8 cellular contexts compared by ENCODE assay signal in genomic region chr2:160427629-160428424, GRCh38.
DNase-seq lines count a peak whose midpoint lies in the region; ATAC-seq and TF ChIP-seq lines count a peak whose summit lies in the region.

No MANE protein-coding gene starts in this region.

- BruUV-seq in PC-9 (replicated peaks; lab: Mats Ljungman, UMichigan), result no TSS peak

- POLR2A ChIA-PET in PC-9 (lab: Charles Lee; ENCODE audit: unreplicated experiment), result interaction anchor here (0.6 kb wide), 1 partner anchor 190 kb away, joined by 4 read pairs; no protein-coding TSS in a partner anchor

- H3K4me1 ChIP-seq in PC-9 (replicated peaks; ENCODE audit: insufficient read depth) (peaks cover 14% of the 10 kb centered on the region), upper lobe of right lung (peaks cover 47% of the 10 kb centered on the region)

- peak overlapping the region; percentile 16; the same call in 1 of the 2 replicates for H3K27ac ChIP-seq in PC-9
- H3K27ac ChIP-seq in upper lobe of right lung, result peak overlapping the region; percentile 59

- H3K36me3 ChIP-seq in PC-9 (ENCODE audit: low read depth) (peaks cover 7% of the 10 kb centered on the region; the same call in 1 of the 2 replicates), upper lobe of right lung (no peaks in the 10 kb centered on the region)

- no peaks in the 10 kb centered on the region; the same call in 1 of the 2 replicates for H4K20me1 ChIP-seq in PC-9 (ENCODE audit: insufficient read depth)

- no peaks in the 10 kb centered on the region for H3K9me3 ChIP-seq in PC-9 (ENCODE audit: insufficient read depth, low read depth)
- H3K9me3 ChIP-seq in upper lobe of right lung, result no peaks in the 10 kb centered on the region

- no peak overlapping the region for H3K4me3 ChIP-seq in PC-9
- H3K4me3 ChIP-seq in upper lobe of right lung, result peak overlapping the region; percentile 12

- CTCF ChIA-PET in PC-9 (lab: Charles Lee), result no interaction called here

- intact Hi-C loops in PC-9 (cut with micrococcal nuclease; ENCODE audit: unreplicated experiment), result no loop called here
- intact Hi-C loops in upper lobe of right lung (cut with DNase I), result no loop called here

- H3K79me2 ChIP-seq in PC-9 (ENCODE audit: low read depth), result peaks cover 5% of the 10 kb centered on the region; the same call in 1 of the 2 replicates

- H3K4me2 ChIP-seq in PC-9, result no peak overlapping the region

- H3K27me3 ChIP-seq in PC-9 (ENCODE audit: insufficient read depth, low read depth) (no peaks in the 10 kb centered on the region), upper lobe of right lung (no peaks in the 10 kb centered on the region)

- no peaks in the 10 kb centered on the region for H3K9me2 ChIP-seq in PC-9 (ENCODE audit: insufficient read depth)

- DNase-seq in PC-9, result peak in 1 of 2 experiments; percentile 36
- DNase-seq in amniotic epithelial cell (ENCODE audit: low read depth), result peak; percentile 93
- peak; percentile 50 to 69 for DNase-seq in lung microvascular endothelial cell (ENCODE audit: low read depth in 2 of 2)
- no peak for DNase-seq in upper lobe of right lung
- DNase-seq in ACHN, result no peak
- no peak for DNase-seq in hippocampal formation (lab: John Stamatoyannopoulos, UW)

- peak; percentile 74 for ATAC-seq in GM18498 (IDR thresholded peaks at IDR 0.05; ENCODE audit: unreplicated experiment)
- ATAC-seq in HG02678 (IDR thresholded peaks at IDR 0.05; ENCODE audit: unreplicated experiment), result peak; percentile 72
- ATAC-seq in upper lobe of right lung, result peak; percentile 43

- H2AFZ ChIP-seq in PC-9, result no peak overlapping the region

- H3F3A ChIP-seq in PC-9 (ENCODE audit: insufficient read depth, low read depth), result peaks cover 4% of the 10 kb centered on the region; the same call in 1 of the 2 replicates

- in situ Hi-C loops in ACHN (cut with HindIII; ENCODE audit: low pct_ligation_motif_present, low pct_unique_long_range_greater_than_20kb, low sequenced_read_pairs), result no loop called here

- TF ChIP-seq CTCF in PC-9 (conservative IDR thresholded peaks at IDR 0.05) (no peak), upper lobe of right lung (IDR thresholded peaks at IDR 0.05) (no peak)

Comparison
In these comparisons a context has a peak if more than half of its experiments do, and no peak if none do; other contexts are left out.
1. DNase-seq: peak in amniotic epithelial cell (single experiment) and lung microvascular endothelial cell (2 of 2); none in upper lobe of right lung (single experiment), ACHN (single experiment) and hippocampal formation (0 of 2).
2. Peak in every context shown above with its lines, with median percentiles within 50 percentile points of each other: ATAC-seq.